In genomic region chr6:33390767-33391277, GRCh38 we compare ENCODE assay signal across 1 cellular context.
TF ChIP-seq lines count a peak whose summit lies in the region.

No MANE protein-coding gene starts in this region.

TF ChIP-seq in endothelial cell of umbilical vein, 7 proteins besides CTCF, POLR2A, EP300 and RAD21:
- no peak for TF ChIP-seq MAX (IDR thresholded peaks at IDR 0.05; ENCODE audit: insufficient read depth, insufficient read length)
- TF ChIP-seq FOS (IDR thresholded peaks at IDR 0.05; ENCODE audit: borderline replicate concordance, insufficient read depth, low read length), result no peak
- no peak for TF ChIP-seq GATA2 (IDR thresholded peaks at IDR 0.05; ENCODE audit: insufficient read depth, insufficient read length, low read depth, low read length)
- no peak for TF ChIP-seq MYC (IDR thresholded peaks at IDR 0.05; ENCODE audit: low read depth, low read length)
- TF ChIP-seq JUN (IDR thresholded peaks at IDR 0.05; ENCODE audit: borderline replicate concordance, insufficient read depth, insufficient read length, low read depth), result no peak
- TF ChIP-seq POLR2AphosphoS5 (IDR thresholded peaks at IDR 0.05; ENCODE audit: insufficient read depth, low read depth, low read length), result no peak
